Comparison of ENCODE assay signal across 2 cellular contexts in the genomic region with DNA sequence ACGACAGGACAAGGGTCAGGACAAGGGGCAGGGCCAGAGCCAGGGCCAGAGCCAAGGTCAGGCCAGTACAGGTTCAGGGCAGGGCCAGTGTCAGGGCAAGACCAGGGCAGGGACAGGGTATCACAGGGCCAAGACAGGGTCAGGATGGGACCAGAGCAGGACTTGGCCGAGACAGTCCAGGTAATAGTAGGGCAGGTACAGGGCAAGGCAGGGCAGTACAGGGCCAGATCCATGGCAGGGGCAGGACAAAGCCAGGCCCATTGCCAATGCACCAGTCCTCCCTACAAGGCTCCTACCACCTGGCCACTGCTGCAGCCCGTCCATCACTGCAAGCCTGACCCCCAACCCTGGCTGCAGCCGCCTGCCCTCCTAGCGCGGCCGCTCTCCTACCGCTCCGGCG. TPM values are rescaled to one million over a fixed set of nuclear protein-coding genes. Genes with fewer than 3 reads are reported as not detected.
"Had no signal": no experiment of that assay in that cellular context is flagged by ENCODE, and none has a peak within 500 bp of the region (broad histone marks: within the 10 kb centered on the region; RNA-seq: fewer than 3 reads in every experiment).

No MANE protein-coding gene starts in this region.

RNA-seq across cellular contexts. Expression of gene TP53TG3F, which starts 50.5 kb away (rescaled TPM):
- total RNA-seq: G401, GM12878 had no signal
- polyA plus RNA-seq: GM12878 had no signal
